1 cellular context compared by ENCODE assay signal in the genomic region with DNA sequence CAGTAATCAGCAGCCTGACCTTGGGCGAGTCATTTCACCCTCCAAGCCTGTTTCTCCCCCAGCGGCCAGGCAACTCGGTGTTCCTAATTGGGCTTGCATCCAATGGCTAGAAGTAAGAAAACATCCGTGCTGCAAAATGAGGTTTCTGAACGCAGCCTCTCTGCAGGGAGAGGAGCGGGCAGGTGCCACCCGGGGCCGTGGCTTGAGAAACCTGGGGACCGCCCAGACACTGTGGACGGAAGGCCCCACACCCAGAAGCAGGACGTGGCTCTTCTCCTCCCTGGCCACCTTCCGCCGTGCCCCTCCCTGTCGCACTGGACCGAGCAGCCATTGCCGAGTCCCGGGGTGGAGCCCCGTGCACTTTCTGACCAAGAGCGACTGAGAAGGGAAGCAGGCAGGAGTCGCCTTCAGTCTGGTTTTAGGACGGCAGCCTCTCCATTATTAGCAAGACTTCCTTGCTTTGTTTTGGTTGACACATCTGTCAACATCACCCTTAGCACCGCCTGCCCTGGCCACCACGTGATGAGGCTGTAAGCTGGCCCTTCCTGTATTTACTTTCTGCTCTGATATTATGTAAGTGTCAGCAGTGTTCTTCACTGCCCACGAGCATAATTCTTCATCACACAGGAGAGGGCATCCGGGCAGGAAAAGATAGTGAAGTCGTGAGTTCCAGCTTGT.
A peak's percentile ranks its signal among the peaks of the same experiment; 100 is the strongest.
TF ChIP-seq lines count a peak whose summit lies in the region.

No MANE protein-coding gene starts in this region.

TF ChIP-seq in HepG2, 621 proteins besides CTCF, POLR2A, EP300 and RAD21 (continued from another document and continues in another):
- TF ChIP-seq CSRNP1 (CRISPR knock-in tag; IDR thresholded peaks at IDR 0.05) (peak; percentile 32; the same call in 1 of the 2 replicates), BCL6 (CRISPR knock-in tag; IDR thresholded peaks at IDR 0.05) (peak; percentile 81), ZNF468 (CRISPR knock-in tag; IDR thresholded peaks at IDR 0.05) (no peak; the same call in 1 of the 2 replicates), HOXA5 (CRISPR knock-in tag; IDR thresholded peaks at IDR 0.05) (no peak), ZNF260 (CRISPR knock-in tag; IDR thresholded peaks at IDR 0.05; ENCODE audit: borderline replicate concordance, low read depth) (no peak), THAP11 (CRISPR knock-in tag; IDR thresholded peaks at IDR 0.05) (peak; percentile 83), DMTF1 (CRISPR knock-in tag; IDR thresholded peaks at IDR 0.05) (no peak), KAT8 (CRISPR knock-in tag; IDR thresholded peaks at IDR 0.05) (peak; percentile 76), HOXD1 (CRISPR knock-in tag; IDR thresholded peaks at IDR 0.05) (no peak), ZBTB7A (CRISPR knock-in tag; IDR thresholded peaks at IDR 0.05) (no peak), SMAD9 (CRISPR knock-in tag; IDR thresholded peaks at IDR 0.05) (no peak), HMG20A (CRISPR knock-in tag; IDR thresholded peaks at IDR 0.05; ENCODE audit: borderline replicate concordance) (peak; percentile 72; the same call in 1 of the 2 replicates), FLYWCH1 (CRISPR knock-in tag; IDR thresholded peaks at IDR 0.05) (no peak), FOXA1 (IDR thresholded peaks at IDR 0.05) (peak; percentile 57; the same call in 1 of the 2 replicates), FOXA1 (CRISPR knock-in tag; IDR thresholded peaks at IDR 0.05) (peak; percentile 99), ZNF780A (CRISPR knock-in tag; IDR thresholded peaks at IDR 0.05) (peak; percentile 19; the same call in 1 of the 2 replicates), ZNF776 (CRISPR knock-in tag; IDR thresholded peaks at IDR 0.05) (no peak), ZNF790 (CRISPR knock-in tag; IDR thresholded peaks at IDR 0.05; ENCODE audit: borderline replicate concordance) (no peak), ZNF567 (CRISPR knock-in tag; IDR thresholded peaks at IDR 0.05; ENCODE audit: borderline replicate concordance) (no peak), RORA (CRISPR knock-in tag; IDR thresholded peaks at IDR 0.05) (no peak), ZSCAN9 (CRISPR knock-in tag; IDR thresholded peaks at IDR 0.05; ENCODE audit: borderline replicate concordance) (peak; percentile 88; the same call in 1 of the 2 replicates), ATAD3A (CRISPR knock-in tag; IDR thresholded peaks at IDR 0.05) (no peak), HHEX (CRISPR knock-in tag; IDR thresholded peaks at IDR 0.05) (no peak), EEA1 (CRISPR knock-in tag; IDR thresholded peaks at IDR 0.05; ENCODE audit: borderline replicate concordance) (no peak), HNF1A (IDR thresholded peaks at IDR 0.05; ENCODE audit: low read depth) (peak; percentile 41; the same call in 1 of the 2 replicates), HNF1A (CRISPR knock-in tag; IDR thresholded peaks at IDR 0.05; ENCODE audit: borderline replicate concordance) (no peak), ZNF12 (CRISPR knock-in tag; IDR thresholded peaks at IDR 0.05) (no peak)
- TF ChIP-seq, protein P1, sequence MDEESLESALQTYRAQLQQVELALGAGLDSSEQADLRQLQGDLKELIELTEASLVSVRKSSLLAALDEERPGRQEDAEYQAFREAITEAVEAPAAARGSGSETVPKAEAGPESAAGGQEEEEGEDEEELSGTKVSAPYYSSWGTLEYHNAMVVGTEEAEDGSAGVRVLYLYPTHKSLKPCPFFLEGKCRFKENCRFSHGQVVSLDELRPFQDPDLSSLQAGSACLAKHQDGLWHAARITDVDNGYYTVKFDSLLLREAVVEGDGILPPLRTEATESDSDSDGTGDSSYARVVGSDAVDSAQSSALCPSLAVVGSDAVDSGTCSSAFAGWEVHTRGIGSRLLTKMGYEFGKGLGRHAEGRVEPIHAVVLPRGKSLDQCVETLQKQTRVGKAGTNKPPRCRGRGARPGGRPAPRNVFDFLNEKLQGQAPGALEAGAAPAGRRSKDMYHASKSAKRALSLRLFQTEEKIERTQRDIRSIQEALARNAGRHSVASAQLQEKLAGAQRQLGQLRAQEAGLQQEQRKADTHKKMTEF (CRISPR knock-in tag; IDR thresholded peaks at IDR 0.05), result peak; percentile 44
- TF ChIP-seq, protein P2, sequence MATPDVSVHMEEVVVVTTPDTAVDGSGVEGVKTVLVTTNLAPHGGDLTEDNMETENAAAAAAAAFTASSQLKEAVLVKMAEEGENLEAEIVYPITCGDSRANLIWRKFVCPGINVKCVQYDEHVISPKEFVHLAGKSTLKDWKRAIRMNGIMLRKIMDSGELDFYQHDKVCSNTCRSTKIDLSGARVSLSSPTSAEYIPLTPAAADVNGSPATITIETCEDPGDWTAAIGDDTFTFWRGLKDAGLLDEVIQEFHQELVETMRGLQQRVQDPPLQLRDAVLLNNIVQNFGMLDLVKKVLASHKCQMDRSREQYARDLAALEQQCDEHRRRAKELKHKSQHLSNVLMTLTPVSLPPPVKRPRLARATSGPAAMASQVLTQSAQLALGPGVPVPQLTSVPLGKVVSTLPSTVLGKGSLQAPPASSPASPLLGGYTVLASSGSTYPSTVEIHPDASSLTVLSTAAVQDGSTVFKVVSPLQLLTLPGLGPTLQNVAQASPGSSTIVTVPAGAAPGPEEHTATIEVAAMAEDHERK (CRISPR knock-in tag; IDR thresholded peaks at IDR 0.05; ENCODE audit: low read depth), result no peak
- TF ChIP-seq, protein P3, sequence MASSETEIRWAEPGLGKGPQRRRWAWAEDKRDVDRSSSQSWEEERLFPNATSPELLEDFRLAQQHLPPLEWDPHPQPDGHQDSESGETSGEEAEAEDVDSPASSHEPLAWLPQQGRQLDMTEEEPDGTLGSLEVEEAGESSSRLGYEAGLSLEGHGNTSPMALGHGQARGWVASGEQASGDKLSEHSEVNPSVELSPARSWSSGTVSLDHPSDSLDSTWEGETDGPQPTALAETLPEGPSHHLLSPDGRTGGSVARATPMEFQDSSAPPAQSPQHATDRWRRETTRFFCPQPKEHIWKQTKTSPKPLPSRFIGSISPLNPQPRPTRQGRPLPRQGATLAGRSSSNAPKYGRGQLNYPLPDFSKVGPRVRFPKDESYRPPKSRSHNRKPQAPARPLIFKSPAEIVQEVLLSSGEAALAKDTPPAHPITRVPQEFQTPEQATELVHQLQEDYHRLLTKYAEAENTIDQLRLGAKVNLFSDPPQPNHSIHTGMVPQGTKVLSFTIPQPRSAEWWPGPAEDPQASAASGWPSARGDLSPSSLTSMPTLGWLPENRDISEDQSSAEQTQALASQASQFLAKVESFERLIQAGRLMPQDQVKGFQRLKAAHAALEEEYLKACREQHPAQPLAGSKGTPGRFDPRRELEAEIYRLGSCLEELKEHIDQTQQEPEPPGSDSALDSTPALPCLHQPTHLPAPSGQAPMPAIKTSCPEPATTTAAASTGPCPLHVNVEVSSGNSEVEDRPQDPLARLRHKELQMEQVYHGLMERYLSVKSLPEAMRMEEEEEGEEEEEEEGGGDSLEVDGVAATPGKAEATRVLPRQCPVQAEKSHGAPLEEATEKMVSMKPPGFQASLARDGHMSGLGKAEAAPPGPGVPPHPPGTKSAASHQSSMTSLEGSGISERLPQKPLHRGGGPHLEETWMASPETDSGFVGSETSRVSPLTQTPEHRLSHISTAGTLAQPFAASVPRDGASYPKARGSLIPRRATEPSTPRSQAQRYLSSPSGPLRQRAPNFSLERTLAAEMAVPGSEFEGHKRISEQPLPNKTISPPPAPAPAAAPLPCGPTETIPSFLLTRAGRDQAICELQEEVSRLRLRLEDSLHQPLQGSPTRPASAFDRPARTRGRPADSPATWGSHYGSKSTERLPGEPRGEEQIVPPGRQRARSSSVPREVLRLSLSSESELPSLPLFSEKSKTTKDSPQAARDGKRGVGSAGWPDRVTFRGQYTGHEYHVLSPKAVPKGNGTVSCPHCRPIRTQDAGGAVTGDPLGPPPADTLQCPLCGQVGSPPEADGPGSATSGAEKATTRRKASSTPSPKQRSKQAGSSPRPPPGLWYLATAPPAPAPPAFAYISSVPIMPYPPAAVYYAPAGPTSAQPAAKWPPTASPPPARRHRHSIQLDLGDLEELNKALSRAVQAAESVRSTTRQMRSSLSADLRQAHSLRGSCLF (CRISPR knock-in tag; IDR thresholded peaks at IDR 0.05; ENCODE audit: borderline replicate concordance), result no peak
- TF ChIP-seq, protein P4, sequence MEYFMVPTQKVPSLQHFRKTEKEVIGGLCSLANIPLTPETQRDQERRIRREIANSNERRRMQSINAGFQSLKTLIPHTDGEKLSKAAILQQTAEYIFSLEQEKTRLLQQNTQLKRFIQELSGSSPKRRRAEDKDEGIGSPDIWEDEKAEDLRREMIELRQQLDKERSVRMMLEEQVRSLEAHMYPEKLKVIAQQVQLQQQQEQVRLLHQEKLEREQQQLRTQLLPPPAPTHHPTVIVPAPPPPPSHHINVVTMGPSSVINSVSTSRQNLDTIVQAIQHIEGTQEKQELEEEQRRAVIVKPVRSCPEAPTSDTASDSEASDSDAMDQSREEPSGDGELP (IDR thresholded peaks at IDR 0.05; ENCODE audit: borderline replicate concordance, low read depth), result peak; percentile 80; the same call in 1 of the 2 replicates
- TF ChIP-seq, protein P5, sequence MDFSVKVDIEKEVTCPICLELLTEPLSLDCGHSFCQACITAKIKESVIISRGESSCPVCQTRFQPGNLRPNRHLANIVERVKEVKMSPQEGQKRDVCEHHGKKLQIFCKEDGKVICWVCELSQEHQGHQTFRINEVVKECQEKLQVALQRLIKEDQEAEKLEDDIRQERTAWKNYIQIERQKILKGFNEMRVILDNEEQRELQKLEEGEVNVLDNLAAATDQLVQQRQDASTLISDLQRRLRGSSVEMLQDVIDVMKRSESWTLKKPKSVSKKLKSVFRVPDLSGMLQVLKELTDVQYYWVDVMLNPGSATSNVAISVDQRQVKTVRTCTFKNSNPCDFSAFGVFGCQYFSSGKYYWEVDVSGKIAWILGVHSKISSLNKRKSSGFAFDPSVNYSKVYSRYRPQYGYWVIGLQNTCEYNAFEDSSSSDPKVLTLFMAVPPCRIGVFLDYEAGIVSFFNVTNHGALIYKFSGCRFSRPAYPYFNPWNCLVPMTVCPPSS (IDR thresholded peaks at IDR 0.05), result no peak
- TF ChIP-seq, protein P6, sequence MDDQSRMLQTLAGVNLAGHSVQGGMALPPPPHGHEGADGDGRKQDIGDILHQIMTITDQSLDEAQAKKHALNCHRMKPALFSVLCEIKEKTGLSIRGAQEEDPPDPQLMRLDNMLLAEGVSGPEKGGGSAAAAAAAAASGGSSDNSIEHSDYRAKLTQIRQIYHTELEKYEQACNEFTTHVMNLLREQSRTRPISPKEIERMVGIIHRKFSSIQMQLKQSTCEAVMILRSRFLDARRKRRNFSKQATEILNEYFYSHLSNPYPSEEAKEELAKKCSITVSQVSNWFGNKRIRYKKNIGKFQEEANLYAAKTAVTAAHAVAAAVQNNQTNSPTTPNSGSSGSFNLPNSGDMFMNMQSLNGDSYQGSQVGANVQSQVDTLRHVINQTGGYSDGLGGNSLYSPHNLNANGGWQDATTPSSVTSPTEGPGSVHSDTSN (CRISPR knock-in tag; IDR thresholded peaks at IDR 0.05; ENCODE audit: borderline replicate concordance), result no peak
